Comparison of ENCODE assay signal across 1 cellular context in genomic region chr9:106846307-106846706, GRCh38.
TF ChIP-seq lines count a peak whose summit lies in the region.

No MANE protein-coding gene starts in this region.

TF ChIP-seq in A549, 52 proteins besides CTCF, POLR2A, EP300 and RAD21 (continued from another document):
- TF ChIP-seq RNF2 (IDR thresholded peaks at IDR 0.05; ENCODE audit: borderline replicate concordance, low read depth) (no peak), KDM1A (IDR thresholded peaks at IDR 0.05; ENCODE audit: low read depth) (no peak), MAX (IDR thresholded peaks at IDR 0.05) (no peak), ZC3H11A (IDR thresholded peaks at IDR 0.05) (no peak), CBX8 (IDR thresholded peaks at IDR 0.05) (no peak), HES2 (IDR thresholded peaks at IDR 0.05) (no peak), SREBF2 (IDR thresholded peaks at IDR 0.05) (no peak), HDAC2 (IDR thresholded peaks at IDR 0.05) (no peak), REST (IDR thresholded peaks at IDR 0.05) (no peak), GATA3 (IDR thresholded peaks at IDR 0.05; ENCODE audit: borderline replicate concordance) (no peak), MAFK (IDR thresholded peaks at IDR 0.05; ENCODE audit: partially characterized antibody) (no peak), MYC (IDR thresholded peaks at IDR 0.05; ENCODE audit: borderline replicate concordance, low read length) (no peak), USF2 (IDR thresholded peaks at IDR 0.05) (no peak), TP53 (CRISPR knock-in tag; IDR thresholded peaks at IDR 0.05) (no peak), CHD2 (IDR thresholded peaks at IDR 0.05; ENCODE audit: low read length, partially characterized antibody) (no peak)
